In the genomic region with DNA sequence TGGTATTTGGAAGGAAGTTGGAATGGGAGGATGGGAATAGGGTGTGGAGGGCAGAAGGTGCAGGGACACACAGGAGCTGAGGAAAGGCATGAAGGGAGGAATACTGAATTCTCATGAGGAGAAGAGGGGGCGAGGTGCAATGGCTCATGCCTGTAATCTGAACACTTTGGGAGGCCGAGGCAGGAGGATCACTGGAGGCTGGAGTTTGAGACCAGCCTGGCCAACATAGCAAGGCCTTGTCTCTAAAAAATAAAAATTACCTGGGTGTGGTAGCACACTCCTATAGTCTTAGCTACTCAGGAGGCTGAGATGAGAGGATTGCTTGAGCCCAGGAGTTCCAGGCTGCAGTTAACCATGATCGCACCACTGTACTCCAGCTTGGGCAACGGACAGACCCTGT, we compare ENCODE assay signal across 21 cellular contexts.
"Had no signal": no experiment of that assay in that cellular context is flagged by ENCODE, and none has a peak within 500 bp of the region (broad histone marks: within the 10 kb centered on the region; RNA-seq: fewer than 3 reads in every experiment).

No MANE protein-coding gene starts in this region.

- H3K9ac ChIP-seq: KMS-11, SK-N-SH had no signal

- H3K9me3 ChIP-seq: SK-N-SH had no signal

- H3K27ac ChIP-seq: KMS-11 had no signal

- DNase-seq: IMR-90, MM.1S, NCI-H1092 treated with DMSO at 0.1 percent for 48 hours, NCI-H1436, NCI-H187, NCI-H2029, NCI-H2081 treated with DMSO at 0.1 percent for 48 hours, NCI-H2171, NCI-H226, NCI-H446, NCI-H510A, NCI-H524 treated with DMSO at 0.1 percent for 48 hours, NCI-H69, NCI-H774, Right ventricle myocardium superior, RPMI8226, SIG-M5, SK-N-SH, SW 1271 had no signal

- H3K4me2 ChIP-seq: KMS-11, SK-N-SH had no signal

- FAIRE-seq: RCC 7860 had no signal
